ENCODE assay signal across 28 cellular contexts in genomic region chr22:43478621-43479285, GRCh38.
"Had no signal": no experiment of that assay in that cellular context is flagged by ENCODE, and none has a peak within 500 bp of the region (broad histone marks: within the 10 kb centered on the region; RNA-seq: fewer than 3 reads in every experiment).

No MANE protein-coding gene starts in this region.

- H3K9me3 Mint-ChIP-seq: activated naive CD8-positive, alpha-beta T cell treated with anti-CD3 and anti-CD28 coated beads for 36 hours; activated T-helper 2 cell treated with anti-CD3 and anti-CD28 coated beads, Interferon-gamma antibody, Interleukin-2, Interleukin-4, amounts not matched to agents 10 μg/mL and 5 μg/mL and 100 μg/mL, durations not matched to agents 14 hours and 24 hours and 36 hours; nephron; T-helper 2 cell treated with Interferon-gamma antibody and Interleukin-4, amounts not matched to agents 5 μg/mL and 100 μg/mL, for 36 hours had no signal

- H3K36me3 Mint-ChIP-seq: activated CD8-positive, alpha-beta memory T cell treated with anti-CD3 and anti-CD28 coated beads, Interleukin-2, amount 10 ng/mL, durations not matched to agents 7 days and 5 days; activated naive CD8-positive, alpha-beta T cell treated with anti-CD3 and anti-CD28 coated beads for 36 hours had no signal

- H3K4me3 ChIP-seq: ascending aorta, esophagus muscularis mucosa, heart right ventricle, left lung, lung, mucosa of descending colon, pancreas, psoas muscle, testis, transverse colon had no signal

- H3K27ac Mint-ChIP-seq: activated CD8-positive, alpha-beta memory T cell treated with anti-CD3 and anti-CD28 coated beads, Interleukin-2, amount 10 ng/mL, durations not matched to agents 7 days and 5 days; activated CD8-positive, alpha-beta T cell treated with anti-CD3 and anti-CD28 coated beads, Interleukin-2, amount 10 ng/mL, durations not matched to agents 7 days and 5 days; activated naive CD8-positive, alpha-beta T cell treated with anti-CD3 and anti-CD28 coated beads for 36 hours; activated T-helper 2 cell treated with anti-CD3 and anti-CD28 coated beads, Interferon-gamma antibody, Interleukin-2, Interleukin-4, amounts not matched to agents 10 μg/mL and 5 μg/mL and 100 μg/mL, durations not matched to agents 14 hours and 24 hours and 36 hours; nephron; T-helper 2 cell treated with Interferon-gamma antibody and Interleukin-4, amounts not matched to agents 5 μg/mL and 100 μg/mL, for 36 hours had no signal

- ATAC-seq: activated CD8-positive, alpha-beta memory T cell treated with anti-CD3 and anti-CD28 coated beads, Interleukin-2, amount 10 ng/mL, durations not matched to agents 7 days and 5 days; activated CD8-positive, alpha-beta T cell treated with anti-CD3 and anti-CD28 coated beads, Interleukin-2, amount 10 ng/mL, durations not matched to agents 7 days and 5 days; foreskin keratinocyte; heart right ventricle; left lung; mucosa of descending colon; pancreas; psoas muscle had no signal

- H3K27me3 Mint-ChIP-seq: activated CD8-positive, alpha-beta memory T cell treated with anti-CD3 and anti-CD28 coated beads, Interleukin-2, amount 10 ng/mL, durations not matched to agents 7 days and 5 days; activated naive CD8-positive, alpha-beta T cell treated with anti-CD3 and anti-CD28 coated beads for 36 hours had no signal

- H3K4me1 ChIP-seq: ascending aorta, esophagus muscularis mucosa, foreskin keratinocyte, pancreas, psoas muscle, transverse colon had no signal

- H3K27ac ChIP-seq: ascending aorta, brain microvascular endothelial cell, esophagus muscularis mucosa, foreskin keratinocyte, heart right ventricle, left lung, pancreas, psoas muscle, testis, transverse colon had no signal

- H3K36me3 ChIP-seq: ascending aorta, brain microvascular endothelial cell, esophagus muscularis mucosa, heart right ventricle, left lung, pancreas, transverse colon had no signal

- H3K27me3 ChIP-seq: ascending aorta, brain microvascular endothelial cell, pancreas, testis, transverse colon had no signal

- H3K4me3 Mint-ChIP-seq: activated CD8-positive, alpha-beta memory T cell treated with anti-CD3 and anti-CD28 coated beads, Interleukin-2, amount 10 ng/mL, durations not matched to agents 7 days and 5 days; activated CD8-positive, alpha-beta T cell treated with anti-CD3 and anti-CD28 coated beads, Interleukin-2, amount 10 ng/mL, durations not matched to agents 7 days and 5 days; activated naive CD8-positive, alpha-beta T cell treated with anti-CD3 and anti-CD28 coated beads for 36 hours; nephron; T-helper 2 cell treated with Interferon-gamma antibody and Interleukin-4, amounts not matched to agents 5 μg/mL and 100 μg/mL, for 36 hours had no signal

- DNase-seq: activated CD4-positive, alpha-beta T cell treated with anti-CD3 and anti-CD28 coated beads for 48 hours; activated CD4-positive, CD25-positive, alpha-beta regulatory T cell; activated CD8-positive, alpha-beta memory T cell treated with anti-CD3 and anti-CD28 coated beads, Interleukin-2, amount 10 ng/mL, durations not matched to agents 7 days and 5 days; activated CD8-positive, alpha-beta T cell treated with anti-CD3 and anti-CD28 coated beads, Interleukin-2, amount 10 ng/mL, durations not matched to agents 7 days and 5 days; activated naive CD4-positive, alpha-beta T cell treated with Interleukin-2 at 50 U/mL for 16 hours; activated naive CD8-positive, alpha-beta T cell treated with anti-CD3 and anti-CD28 coated beads for 36 hours; activated T-cell treated with anti-CD3 and anti-CD28 coated beads, Interleukin-2, amount 50 U/mL, for 48 hours; brain microvascular endothelial cell; central memory CD4-positive, alpha-beta T cell; dermis blood vessel endothelial cell; effector CD4-positive, alpha-beta T cell; foreskin keratinocyte; heart right ventricle; mesendoderm; mucosa of descending colon; psoas muscle; stimulated activated naive CD4-positive, alpha-beta T cell treated with Interleukin-2 at 50 U/mL for 16 hours; testis; transverse colon had no signal

- H3K9me3 ChIP-seq: ascending aorta, esophagus muscularis mucosa, heart right ventricle, left lung, mucosa of descending colon, pancreas, psoas muscle, testis, transverse colon had no signal

- H3K4me1 Mint-ChIP-seq: nephron had no signal

- FAIRE-seq: colon, pancreas had no signal
